In genomic region chr6:106087548-106088325, GRCh38 we compare ENCODE assay signal across 7 cellular contexts. TPM values are rescaled to one million over a fixed set of nuclear protein-coding genes. Genes with fewer than 3 reads are reported as not detected.
DNase-seq lines count a peak whose midpoint lies in the region; ATAC-seq and TF ChIP-seq lines count a peak whose summit lies in the region.

No MANE protein-coding gene starts in this region.

- H3K23me2 ChIP-seq in H9 (ENCODE audit: insufficient read length, low read depth, low read length, poor library complexity, severe bottlenecking) = peaks cover 11% of the 10 kb centered on the region

- H3K36me3 ChIP-seq in WERI-Rb-1 = peaks cover 60% of the 10 kb centered on the region
- H3K36me3 ChIP-seq in gastrocnemius medialis = no peaks in the 10 kb centered on the region

- H2BK5ac ChIP-seq in H9 (ENCODE audit: insufficient read length, low read length) = no peak overlapping the region

- H3K27ac Mint-ChIP-seq in H9 (0 out of 7 replicates have a peak overlapping the region, but pooled peaks of 1 of the 3 experiments have one; percentile 47), glutamatergic neuron (ENCODE audit: unreplicated experiment) (no peak overlapping the region)

- H3K27me3 Mint-ChIP-seq in H9 (ENCODE audit: low read depth) (peaks cover 15% of the 10 kb centered on the region), glutamatergic neuron (ENCODE audit: unreplicated experiment) (peaks cover 2% of the 10 kb centered on the region)

- H2BK12ac ChIP-seq in H9 (ENCODE audit: insufficient read length, low read depth, low read length) = no peak overlapping the region

- no peak overlapping the region for H4K91ac ChIP-seq in H9 (ENCODE audit: insufficient read length, low read depth, low read length)

- no peaks in the 10 kb centered on the region for H3K36me3 Mint-ChIP-seq in H9 (ENCODE audit: insufficient read depth in 1 of 3, low read depth in 3 of 3)
- H3K36me3 Mint-ChIP-seq in glutamatergic neuron (ENCODE audit: unreplicated experiment) = no peaks in the 10 kb centered on the region

- TF ChIP-seq CTCF in H9 (conservative IDR thresholded peaks at IDR 0.05) = no peak
- TF ChIP-seq CTCF in WERI-Rb-1 (IDR thresholded peaks at IDR 0.05; ENCODE audit: low read depth, low read length) = no peak
- TF ChIP-seq CTCF in glutamatergic neuron (IDR thresholded peaks at IDR 0.05; ENCODE audit: partially characterized antibody, unreplicated experiment) = no peak
- no peak for TF ChIP-seq CTCF in gastrocnemius medialis (IDR thresholded peaks at IDR 0.05 in 4 of 5, conservative IDR thresholded peaks at IDR 0.05 in 1 of 5)

- H3K4ac ChIP-seq in H9 (ENCODE audit: low read depth, low read length) = no peak overlapping the region

- peaks cover 39 to 40% of the 10 kb centered on the region in 2 experiments for H3K4me1 Mint-ChIP-seq in H9
- H3K4me1 Mint-ChIP-seq in glutamatergic neuron (ENCODE audit: low read depth, unreplicated experiment) = peaks cover 9% of the 10 kb centered on the region

- H3K27me3 ChIP-seq in H9 (ENCODE audit: insufficient read depth, low read length) = no peaks in the 10 kb centered on the region; the same call in 1 of the 2 replicates
- H3K27me3 ChIP-seq in WERI-Rb-1 (ENCODE audit: insufficient read depth, low read depth, severe bottlenecking) = no peaks in the 10 kb centered on the region
- peaks cover 0 to 13% (median 0%) of the 10 kb centered on the region in 3 donors for H3K27me3 ChIP-seq in gastrocnemius medialis

- intact Hi-C loops in gastrocnemius medialis (cut with DNase I; ENCODE audit: low total_unique reads) = loop anchor here (5.0 to 10.0 kb wide), 4 partner anchors 95 to 603 kb away; no protein-coding TSS in a partner anchor

- H3T11ph ChIP-seq in H9 (ENCODE audit: low read length) = no peak overlapping the region

- H3K56ac ChIP-seq in H9 (ENCODE audit: insufficient read length, low read depth, low read length) = no peak overlapping the region

- H3K4me1 ChIP-seq in H9 (ENCODE audit: insufficient read depth, low read length) (peaks cover 3% of the 10 kb centered on the region; the same call in 1 of the 2 replicates), gastrocnemius medialis (peaks cover 7 to 10% of the 10 kb centered on the region in 2 donors)

- no peak overlapping the region for H2AK5ac ChIP-seq in H9 (ENCODE audit: insufficient read length, low read length)

- ATAC-seq in gastrocnemius medialis (peak in 1 of 2 donors; percentile 30), GM18870 (IDR thresholded peaks at IDR 0.05; ENCODE audit: unreplicated experiment) (no peak)

- TF ChIP-seq POLR2A in gastrocnemius medialis (IDR thresholded peaks at IDR 0.05) = no peak

- no peaks in the 10 kb centered on the region for H3K79me2 ChIP-seq in H9 (ENCODE audit: insufficient read depth, low read length)

- no peak for DNase-seq in H9
- DNase-seq in WERI-Rb-1 = no peak
- no peak for DNase-seq in glutamatergic neuron
- peak; percentile 31 to 35 for DNase-seq in gastrocnemius medialis
- no peak for DNase-seq in NCI-H2081 (lab: John Stamatoyannopoulos, UW)
- DNase-seq in activated CD4-positive, alpha-beta T cell treated with anti-CD3 and anti-CD28 coated beads, Interleukin-2, amount 50 U/mL, for 1 hour = no peak

- no peak overlapping the region for H2BK120ac ChIP-seq in H9 (ENCODE audit: low read depth, low read length, poor library complexity, severe bottlenecking)

- H3K79me1 ChIP-seq in H9 (ENCODE audit: insufficient read depth, low read depth, low read length, poor library complexity, severe bottlenecking) = no peaks in the 10 kb centered on the region

- no peak overlapping the region for H3K23ac ChIP-seq in H9 (ENCODE audit: insufficient read length, low read depth, low read length)

- in situ Hi-C loops in gastrocnemius medialis (cut with MboI; ENCODE audit: low sequenced_read_pairs in 4 of 4) = no loop called here

- peak overlapping the region; percentile 50 to 73 for H3K4me3 Mint-ChIP-seq in H9
- peak overlapping the region; percentile 26 for H3K4me3 Mint-ChIP-seq in glutamatergic neuron (ENCODE audit: unreplicated experiment)

- H3K4me3 ChIP-seq in WERI-Rb-1 (ENCODE audit: low read depth, low read length) (peak overlapping the region; percentile 98), gastrocnemius medialis (peak overlapping the region; percentile 53 to 69 (median 59))

- no peaks in the 10 kb centered on the region for H4K20me1 ChIP-seq in H9 (ENCODE audit: control insufficient read depth, insufficient read depth, insufficient read length)

- no peaks in the 10 kb centered on the region for H3K9me3 ChIP-seq in H9 (ENCODE audit: control insufficient read depth, low read depth, low read length)
- H3K9me3 ChIP-seq in WERI-Rb-1 (ENCODE audit: severe bottlenecking) = no peaks in the 10 kb centered on the region
- H3K9me3 ChIP-seq in gastrocnemius medialis = no peaks in the 10 kb centered on the region

- H4K5ac ChIP-seq in H9 (ENCODE audit: insufficient read length, low read depth, low read length) = no peak overlapping the region

- no peak overlapping the region for H3K27ac ChIP-seq in H9 (ENCODE audit: insufficient read length, low read depth, low read length)
- H3K27ac ChIP-seq in WERI-Rb-1 = peak overlapping the region; percentile 82
- peak overlapping the region in 3 of 4 donors; percentile 16 to 51 (median 36) for H3K27ac ChIP-seq in gastrocnemius medialis

- H2AFZ ChIP-seq in H9 (ENCODE audit: low read length) = peak overlapping the region; percentile 49

- no peak overlapping the region for H2BK20ac ChIP-seq in H9 (ENCODE audit: low read depth, low read length, poor library complexity, severe bottlenecking)

- H3K18ac ChIP-seq in H9 (ENCODE audit: insufficient read length, low read depth, low read length) = no peak overlapping the region

- H3K9ac ChIP-seq in H9 (ENCODE audit: extremely low read depth, insufficient read length, low read length) = no peak overlapping the region

- H2BK15ac ChIP-seq in H9 (ENCODE audit: low read depth, low read length) = no peak overlapping the region; the same call in 1 of the 2 replicates

- H3K14ac ChIP-seq in H9 (ENCODE audit: insufficient read depth, low read length) = peak overlapping the region; percentile 45; the same call in 1 of the 2 replicates

- peak overlapping the region; percentile 54 for H3K4me2 ChIP-seq in H9 (ENCODE audit: insufficient read depth, insufficient read length, low read length)

- H3K9me3 Mint-ChIP-seq in H9 (no peaks in the 10 kb centered on the region), glutamatergic neuron (ENCODE audit: unreplicated experiment) (peaks cover 2% of the 10 kb centered on the region)

- WGBS in H9 (ENCODE audit: extremely low coverage, insufficient read length, low lambda C conversion rate) = no CpG with 5 or more reads among the region's 13 CpGs

- no peak overlapping the region for H4K8ac ChIP-seq in H9 (replicated peaks; ENCODE audit: insufficient read length, low read depth, low read length)

RNA-seq across cellular contexts. Expression of gene PRDM1, which starts 1.6 kb away (rescaled TPM):
- 2.3 and 2.9 TPM in 2 replicates for total RNA-seq in H9 (2021)
- total RNA-seq in glutamatergic neuron (ENCODE audit: unreplicated experiment) = not detected
- 1 to 10 TPM; 1.6 to 2.4 (median 1.9) TPM for total RNA-seq in gastrocnemius medialis

Comparison
In these comparisons a context has a peak if more than half of its experiments do, and no peak if none do; other contexts are left out.
1. DNase-seq: peak in gastrocnemius medialis (2 of 2); none in H9 (single experiment), WERI-Rb-1 (single experiment), glutamatergic neuron (single experiment), NCI-H2081 (0 of 2) and activated CD4-positive, alpha-beta T cell treated with anti-CD3 and anti-CD28 coated beads, Interleukin-2, amount 50 U/mL, for 1 hour (single experiment).